Comparison of ENCODE assay signal across 21 cellular contexts in genomic region chr11:35116245-35116644, GRCh38. TPM values are rescaled to one million over a fixed set of nuclear protein-coding genes. Genes with fewer than 3 reads are reported as not detected.
DNase-seq lines count a peak whose midpoint lies in the region; ATAC-seq, FAIRE-seq and TF ChIP-seq lines count a peak whose summit lies in the region.
"Had no signal": no experiment of that assay in that cellular context is flagged by ENCODE, and none has a peak within 500 bp of the region (broad histone marks: within the 10 kb centered on the region; RNA-seq: fewer than 3 reads in every experiment).

No MANE protein-coding gene starts in this region.

- POLR2A ChIA-PET in HepG2 (lab: Yijun Ruan, JAX) = no interaction called here
- POLR2A ChIA-PET in naive thymus-derived CD8-positive, alpha-beta T cell (lab: Charles Lee) = interaction anchor here (1.1 to 1.2 kb wide), 2 partner anchors 23 to 38 kb away, joined by 4 to 5 read pairs; no protein-coding TSS in a partner anchor

- no peaks in the 10 kb centered on the region for H3K9me3 Mint-ChIP-seq in naive thymus-derived CD8-positive, alpha-beta T cell
- H3K9me3 Mint-ChIP-seq: CD8-positive, alpha-beta T cell had no signal

- WGBS in HepG2 (ENCODE audit: low lambda C conversion rate) = 16% methylated on average over 3 of the region's 5 CpGs
- 71% methylated on average over 5 of the region's 5 CpGs for WGBS in right lobe of liver (ENCODE audit: insufficient coverage, low coverage, low lambda C conversion rate, missing lambda C conversion rate)
- 72 to 82% methylated on average over 5 of the region's 5 CpGs for WGBS in body of pancreas, 2 donors

- H3K27ac Mint-ChIP-seq in naive thymus-derived CD8-positive, alpha-beta T cell = no peak overlapping the region
- H3K27ac Mint-ChIP-seq: activated naive CD8-positive, alpha-beta T cell; CD8-positive, alpha-beta T cell; effector memory CD8-positive, alpha-beta T cell; T-helper 17 cell had no signal

- H3K27ac ChIP-seq in HepG2 (ENCODE audit: extremely low read length, insufficient read depth, low read length) (no peak overlapping the region), right lobe of liver (no peak overlapping the region), body of pancreas (peak overlapping the region; percentile 68 to 80 (median 70))
- H3K27ac ChIP-seq: cardiac muscle cell, spleen had no signal

- no peaks in the 10 kb centered on the region for H3K9me3 ChIP-seq in HepG2 (ENCODE audit: low read length)
- H3K9me3 ChIP-seq in right lobe of liver = no peaks in the 10 kb centered on the region
- H3K9me3 ChIP-seq in body of pancreas = no peaks in the 10 kb centered on the region
- H3K9me3 ChIP-seq: Peyer's patch, spleen had no signal

- intact Hi-C loops in HepG2 (cut with micrococcal nuclease; ENCODE audit: unreplicated experiment) = no loop called here
- intact Hi-C loops in right lobe of liver (cut with DNase I) = no loop called here
- intact Hi-C loops in body of pancreas (cut with DNase I) = no loop called here

- H3K4me3 Mint-ChIP-seq in naive thymus-derived CD8-positive, alpha-beta T cell = no peak overlapping the region
- H3K4me3 Mint-ChIP-seq: activated naive CD8-positive, alpha-beta T cell; CD8-positive, alpha-beta T cell; effector memory CD8-positive, alpha-beta T cell; T-helper 17 cell had no signal

- no peak for FAIRE-seq in HepG2 (lab: Jason Lieb, UNC)

- H3K79me2 ChIP-seq in HepG2 (ENCODE audit: insufficient read depth, low read length) = no peaks in the 10 kb centered on the region

- BruUV-seq in HepG2 (replicated peaks; lab: Mats Ljungman, UMichigan) = no TSS peak

- H3K4me3 ChIP-seq in HepG2 (replicated peaks in 1 of 3; ENCODE audit: insufficient read depth in 1 of 3, low read depth in 2 of 3, low read length in 3 of 3) = no peak overlapping the region
- H3K4me3 ChIP-seq in right lobe of liver = no peak overlapping the region
- H3K4me3 ChIP-seq in body of pancreas = no peak overlapping the region
- no peak overlapping the region for H3K4me3 ChIP-seq in foreskin fibroblast (ENCODE audit: low read depth in 1 of 2, low read length in 2 of 2)
- H3K4me3 ChIP-seq: cardiac muscle cell, Peyer's patch, spleen had no signal

- TF ChIP-seq CTCF in HepG2 (CRISPR knock-in tag; IDR thresholded peaks at IDR 0.05) (no peak), right lobe of liver (IDR thresholded peaks at IDR 0.05) (no peak), body of pancreas (IDR thresholded peaks at IDR 0.05) (no peak), foreskin fibroblast (IDR thresholded peaks at IDR 0.05; ENCODE audit: low read depth, low read length) (no peak)

- no peak for TF ChIP-seq EP300 in HepG2 (IDR thresholded peaks at IDR 0.05; ENCODE audit: low read depth in 2 of 2, low read length in 2 of 2)
- no peak for TF ChIP-seq EP300 in HepG2 (CRISPR knock-in tag; IDR thresholded peaks at IDR 0.05; ENCODE audit: borderline replicate concordance)

- in situ Hi-C loops in HepG2 (cut with HindIII; ENCODE audit: extremely low pct_ligation_motif_present, low pct_unique_long_range_greater_than_20kb) = loop anchor here (10.0 kb wide), 1 partner anchor 59 kb away; no protein-coding TSS in a partner anchor

- H3K4me1 ChIP-seq in HepG2 (ENCODE audit: insufficient read depth, low read length) = no peaks in the 10 kb centered on the region
- H3K4me1 ChIP-seq in right lobe of liver = no peaks in the 10 kb centered on the region
- peaks cover 20% of the 10 kb centered on the region for H3K4me1 ChIP-seq in body of pancreas

- peaks cover 0 to 4% of the 10 kb centered on the region in 2 experiments; a peak in 2 of 5 replicates for H3K27me3 ChIP-seq in HepG2 (ENCODE audit: control insufficient read depth in 1 of 2, insufficient read depth in 2 of 2, low read length in 2 of 2)
- no peaks in the 10 kb centered on the region for H3K27me3 ChIP-seq in right lobe of liver
- H3K27me3 ChIP-seq in body of pancreas = no peaks in the 10 kb centered on the region
- H3K27me3 ChIP-seq: cardiac muscle cell, Peyer's patch, spleen had no signal

- CTCF ChIA-PET in HepG2 (lab: Yijun Ruan, JAX; ENCODE audit: low intra/inter-chr PET ratio, low total read pairs) = no interaction called here

- no peaks in the 10 kb centered on the region for H3K36me3 ChIP-seq in HepG2 (replicated peaks in 1 of 2; ENCODE audit: control insufficient read depth in 1 of 2, insufficient read depth in 2 of 2, low read length in 2 of 2)
- no peaks in the 10 kb centered on the region for H3K36me3 ChIP-seq in right lobe of liver
- no peaks in the 10 kb centered on the region for H3K36me3 ChIP-seq in body of pancreas (replicated peaks in 1 of 2; ENCODE audit: insufficient read depth in 1 of 2, low read depth in 2 of 2)
- H3K36me3 ChIP-seq: cardiac muscle cell, Peyer's patch, spleen had no signal

- no peak overlapping the region for H2AFZ ChIP-seq in HepG2 (ENCODE audit: low read length)

- no peak for DNase-seq in HepG2 (ENCODE audit: low spot score)
- no peak for DNase-seq in right lobe of liver
- no peak for DNase-seq in body of pancreas
- DNase-seq in myocyte (ENCODE audit: low read depth) = peak; percentile 74
- no peak for DNase-seq in SIG-M5 (lab: John Stamatoyannopoulos, UW)
- DNase-seq in foreskin fibroblast = no peak
- DNase-seq in naive thymus-derived CD8-positive, alpha-beta T cell = no peak
- DNase-seq in NCI-H2227 (lab: John Stamatoyannopoulos, UW; ENCODE audit: unreplicated experiment) = no peak
- DNase-seq: ACHN; activated CD4-positive, alpha-beta T cell treated with anti-CD3 and anti-CD28 coated beads for 1 hour; activated CD8-positive, alpha-beta memory T cell treated with anti-CD3 and anti-CD28 coated beads, Interleukin-2, amount 50 U/mL, for 48 hours; CD8-positive, alpha-beta T cell; effector memory CD8-positive, alpha-beta T cell; head of caudate nucleus; KG1; NCI-H1694; Peyer's patch; spleen; T-helper 17 cell had no signal

- no peak for TF ChIP-seq RAD21 in HepG2 (CRISPR knock-in tag; IDR thresholded peaks at IDR 0.05)

- TF ChIP-seq POLR2A in HepG2 (IDR thresholded peaks at IDR 0.05; ENCODE audit: insufficient read depth in 1 of 2, low read depth in 2 of 2, low read length in 2 of 2) (no peak), right lobe of liver (IDR thresholded peaks at IDR 0.05) (no peak), body of pancreas (IDR thresholded peaks at IDR 0.05) (no peak)

- no peaks in the 10 kb centered on the region for H3K36me3 Mint-ChIP-seq in naive thymus-derived CD8-positive, alpha-beta T cell
- H3K36me3 Mint-ChIP-seq: CD8-positive, alpha-beta T cell had no signal

- H3K27me3 Mint-ChIP-seq in naive thymus-derived CD8-positive, alpha-beta T cell = no peaks in the 10 kb centered on the region
- H3K27me3 Mint-ChIP-seq: activated naive CD8-positive, alpha-beta T cell; effector memory CD8-positive, alpha-beta T cell; T-helper 17 cell had no signal

- no peak overlapping the region for H3K9ac ChIP-seq in HepG2 (ENCODE audit: insufficient read depth, low read depth, low read length)

- no peak overlapping the region for H3K4me2 ChIP-seq in HepG2 (ENCODE audit: low read depth, low read length)

- no peaks in the 10 kb centered on the region for H4K20me1 ChIP-seq in HepG2 (ENCODE audit: insufficient read depth, low read length)

- no peak for ATAC-seq in HepG2
- no peak for ATAC-seq in right lobe of liver
- ATAC-seq in body of pancreas = no peak
- no peak for ATAC-seq in naive thymus-derived CD8-positive, alpha-beta T cell
- ATAC-seq: CD8-positive, alpha-beta T cell; effector memory CD8-positive, alpha-beta T cell; T-helper 17 cell had no signal

- H3K4me1 Mint-ChIP-seq in naive thymus-derived CD8-positive, alpha-beta T cell = peaks cover 11 to 51% (median 21%) of the 10 kb centered on the region in 4 donors

TF ChIP-seq in HepG2, 621 proteins besides CTCF, POLR2A, EP300 and RAD21:
- peak; percentile 46; the same call in 1 of the 2 replicates for TF ChIP-seq ZNF629 (CRISPR knock-in tag; conservative IDR thresholded peaks at IDR 0.05)
- TF ChIP-seq CEBPG (CRISPR knock-in tag; IDR thresholded peaks at IDR 0.05) = no peak
- no peak for TF ChIP-seq AGO1 (IDR thresholded peaks at IDR 0.05; ENCODE audit: low read depth, low read length, poor library complexity, severe bottlenecking)

RNA-seq across cellular contexts. Expression of gene CD44, which starts 22.7 kb away (rescaled TPM):
- total RNA-seq in HepG2 (2016; rRNA removed; fragmentation: Illumina TruSeq; extraction: Trizol) (0.02 TPM in 1 of 2 replicates, not detected in the other), right lobe of liver (10 to 100 TPM; 12.2 to 64.1 (median 22.9) TPM), body of pancreas (100 to 1,000 TPM; 266 to 433 TPM), myocyte (62.9 and 95.4 TPM in 2 replicates)
- total RNA-seq in HepG2 (2016; cell fraction: cytosol; rRNA removed; fragmentation: Illumina TruSeq; extraction: Trizol; ENCODE audit: low read depth) = not detected in 2 replicates
- total RNA-seq in HepG2 (2016; cell fraction: insoluble cytoplasmic fraction; rRNA removed; fragmentation: Illumina TruSeq; extraction: Trizol) = not detected in 2 replicates
- total RNA-seq in HepG2 (2016; cell fraction: membrane; rRNA removed; fragmentation: Illumina TruSeq; extraction: Trizol) = not detected in 2 replicates
- not detected in 2 replicates for total RNA-seq in HepG2 (2016; cell fraction: nucleus; rRNA removed; fragmentation: Illumina TruSeq; extraction: Trizol)
- 0.11 and 0.29 TPM in 2 replicates for polyA plus RNA-seq in HepG2 (2011; rRNA removed)
- polyA plus RNA-seq in HepG2 (2011; cell fraction: cytosol; rRNA removed) = 0.16 and 0.21 TPM in 2 replicates
- polyA plus RNA-seq in HepG2 (2011; cell fraction: nucleus; rRNA removed) = not detected in 2 replicates
- not detected in 2 replicates for polyA plus RNA-seq in HepG2 (2012)
- polyA plus RNA-seq in HepG2 (2016; cell fraction: cytosol; fragmentation: Illumina TruSeq; extraction: Trizol; ENCODE audit: low read depth) = not detected in 2 replicates
- polyA plus RNA-seq in HepG2 (2016; cell fraction: insoluble cytoplasmic fraction; fragmentation: Illumina TruSeq; extraction: Trizol; ENCODE audit: low read depth) = not detected in 2 replicates
- not detected in 2 replicates for polyA plus RNA-seq in HepG2 (2016; cell fraction: membrane; fragmentation: Illumina TruSeq; extraction: Trizol; ENCODE audit: low read depth)
- not detected in 2 replicates for polyA plus RNA-seq in HepG2 (2016; cell fraction: nucleus; fragmentation: Illumina TruSeq; extraction: Trizol; ENCODE audit: insufficient read depth, low read depth)
- 343 TPM in 1 of 2 replicates, not detected in the other for polyA minus RNA-seq in HepG2 (2011; rRNA and poly(A)+ RNA removed; ENCODE audit: low replicate concordance)
- 0.97 TPM in 1 of 2 replicates, not detected in the other for polyA minus RNA-seq in HepG2 (2011; cell fraction: cytosol; rRNA and poly(A)+ RNA removed)
- 0.39 and 0.62 TPM in 2 replicates for polyA minus RNA-seq in HepG2 (2011; cell fraction: nucleus; rRNA and poly(A)+ RNA removed)
- polyA plus RNA-seq in myocyte (2012) = 96.3 TPM
- total RNA-seq in naive thymus-derived CD8-positive, alpha-beta T cell = 100 to 1,000 TPM; 650 to 703 TPM
- 100 to 1,000 TPM; 291 TPM for polyA plus RNA-seq in naive thymus-derived CD8-positive, alpha-beta T cell

Comparison
In these comparisons a context has a peak if more than half of its experiments do, and no peak if none do; other contexts are left out.
1. RNA of gene CD44, which starts 22.7 kb away (total RNA-seq): 650 to 703 TPM in naive thymus-derived CD8-positive, alpha-beta T cell, 266 to 433 TPM in body of pancreas, 62.9 to 95.4 TPM in myocyte and 12.2 to 64.1 TPM in right lobe of liver; 0.02 TPM in HepG2; every median in the first group is over 10 times any median in the second.
2. H3K27ac ChIP-seq: peak in body of pancreas (4 of 4); none in HepG2 (single experiment) and right lobe of liver (0 of 3).